15 cellular contexts compared by ENCODE assay signal in genomic region chr4:1900624-1901023, GRCh38. TPM values are rescaled to one million over a fixed set of nuclear protein-coding genes. Genes with fewer than 3 reads are reported as not detected.
A peak's percentile ranks its signal among the peaks of the same experiment; 100 is the strongest.
DNase-seq lines count a peak whose midpoint lies in the region; ATAC-seq and TF ChIP-seq lines count a peak whose summit lies in the region.
"Had no signal": no experiment of that assay in that cellular context is flagged by ENCODE, and none has a peak within 500 bp of the region (broad histone marks: within the 10 kb centered on the region; RNA-seq: fewer than 3 reads in every experiment).

No MANE protein-coding gene starts in this region.

- H3K4me2 ChIP-seq in IMR-90 (ENCODE audit: low read depth, low read length) (no peak overlapping the region), mammary epithelial cell (ENCODE audit: insufficient read depth, low read depth, low read length) (no peak overlapping the region)

- no peak overlapping the region for H2AK5ac ChIP-seq in IMR-90 (ENCODE audit: low read depth, low read length)

- no peaks in the 10 kb centered on the region for H3K9me3 Mint-ChIP-seq in Caco-2 (ENCODE audit: unreplicated experiment)
- H3K9me3 Mint-ChIP-seq in natural killer cell, result no peaks in the 10 kb centered on the region
- H3K9me3 Mint-ChIP-seq: CD4-positive, CD25-positive, alpha-beta regulatory T cell had no signal

- 84% methylated on average over 7 of the region's 16 CpGs; no CpG with 5 or more reads in 1 of the 2 experiments for WGBS in IMR-90 (ENCODE audit: extremely low coverage in 2 of 2, insufficient read length in 1 of 2), 2 experiments
- 97% methylated on average over 15 of the region's 16 CpGs for WGBS in mammary epithelial cell (ENCODE audit: low coverage, missing lambda C conversion rate)

- DNase-seq in Caco-2 (no peak), IMR-90 (no peak), mammary epithelial cell (no peak), sciatic nerve (ENCODE audit: low spot score) (peak; percentile 35), natural killer cell (no peak), islet precursor cell (no peak), SIG-M5 (lab: John Stamatoyannopoulos, UW) (no peak)
- DNase-seq: CD4-positive, CD25-positive, alpha-beta regulatory T cell; DMS79; H7; MV-4-11; NCI-H2029; NCI-H2171 treated with DMSO at 0.1 percent for 48 hours; NCI-H446 treated with DMSO at 0.1 percent for 48 hours; NK-92 treated with Interleukin-12 subunit alpha and Interleukin-12 subunit beta, amount 100 ng/mL, for 24 hours had no signal

- peaks cover 94% of the 10 kb centered on the region for H3K79me2 ChIP-seq in mammary epithelial cell (ENCODE audit: insufficient read depth, low read length)

- no peak overlapping the region for H3K23ac ChIP-seq in IMR-90 (ENCODE audit: low read depth, low read length)

- peaks cover 68% of the 10 kb centered on the region for H4K20me1 ChIP-seq in IMR-90 (ENCODE audit: insufficient read depth, low read length)
- no peaks in the 10 kb centered on the region for H4K20me1 ChIP-seq in mammary epithelial cell (ENCODE audit: insufficient read depth, low read length)

- H2BK120ac ChIP-seq in IMR-90 (ENCODE audit: low read depth, low read length), result no peak overlapping the region

- H3K4me3 Mint-ChIP-seq in Caco-2 (ENCODE audit: unreplicated experiment) (no peak overlapping the region), natural killer cell (no peak overlapping the region)

- H3K27me3 Mint-ChIP-seq in Caco-2 (ENCODE audit: insufficient read depth, unreplicated experiment) (no peaks in the 10 kb centered on the region), natural killer cell (ENCODE audit: low read depth in 2 of 2) (no peaks in the 10 kb centered on the region)
- H3K27me3 Mint-ChIP-seq: CD4-positive, CD25-positive, alpha-beta regulatory T cell had no signal

- peaks cover 66% of the 10 kb centered on the region for H3K36me3 Mint-ChIP-seq in Caco-2 (ENCODE audit: insufficient read depth, unreplicated experiment)
- no peaks in the 10 kb centered on the region for H3K36me3 Mint-ChIP-seq in natural killer cell

- H3K4me3 ChIP-seq in Caco-2 (ENCODE audit: low read depth, low read length) (no peak overlapping the region), IMR-90 (ENCODE audit: insufficient read depth, low read depth, low read length) (no peak overlapping the region), mammary epithelial cell (replicated peaks in 1 of 3; ENCODE audit: insufficient read depth in 1 of 3, low read depth in 2 of 3, low read length in 3 of 3) (no peak overlapping the region)

- peaks cover 3% of the 10 kb centered on the region for H3K9me1 ChIP-seq in IMR-90 (ENCODE audit: insufficient read depth, low read length)

- no peak overlapping the region for H2BK20ac ChIP-seq in IMR-90 (ENCODE audit: low read depth, low read length)

- H2AFZ ChIP-seq in IMR-90 (replicated peaks; ENCODE audit: low read length, poor library complexity), result no peak overlapping the region
- no peak overlapping the region for H2AFZ ChIP-seq in mammary epithelial cell (ENCODE audit: low read depth, low read length)

- TF ChIP-seq RAD21 in IMR-90 (IDR thresholded peaks at IDR 0.05; ENCODE audit: low read length), result no peak

- BruUV-seq in Caco-2 (replicated peaks; lab: Mats Ljungman, UMichigan) (TSS peak; percentile 81), IMR-90 (replicated peaks; lab: Mats Ljungman, UMichigan) (TSS peak; percentile 91), mammary epithelial cell (replicated peaks; lab: Mats Ljungman, UMichigan) (TSS peak; percentile 93)

- H3K4ac ChIP-seq in IMR-90 (ENCODE audit: low read depth, low read length), result no peak overlapping the region

- no peaks in the 10 kb centered on the region for H3K9me3 ChIP-seq in Caco-2
- H3K9me3 ChIP-seq in IMR-90 (ENCODE audit: control insufficient read depth, insufficient read depth, low read length), result no peaks in the 10 kb centered on the region
- H3K9me3 ChIP-seq in mammary epithelial cell (replicated peaks; ENCODE audit: insufficient read depth, low read length), result no peaks in the 10 kb centered on the region

- CTCF ChIA-PET in Caco-2 (lab: Charles Lee), result interaction anchor here (0.6 to 1.8 kb wide), 4 partner anchors 9 to 37 kb away, joined by 3 to 8 read pairs (median 4); no protein-coding TSS in a partner anchor
- CTCF ChIA-PET in IMR-90 (lab: Yijun Ruan, JAX), result no interaction called here
- CTCF ChIA-PET in mammary epithelial cell (lab: Charles Lee; ENCODE audit: low non-redundant PET), result no interaction called here

- no peak overlapping the region for H2BK15ac ChIP-seq in IMR-90 (ENCODE audit: low read depth, low read length)

- no peak for TF ChIP-seq POLR2A in IMR-90 (IDR thresholded peaks at IDR 0.05; ENCODE audit: low read depth, low read length)

- in situ Hi-C loops in IMR-90 (cut with MboI; ENCODE audit: low sequenced_read_pairs) (loop anchor here (5.0 kb wide), 1 partner anchor 158 kb away; no protein-coding TSS in a partner anchor), mammary epithelial cell (cut with MboI; ENCODE audit: low sequenced_read_pairs in 2 of 2) (loop anchor here in 1 of 2 donors (25.0 kb wide), 1 partner anchor 287 kb away; no protein-coding TSS in a partner anchor)

- dilution Hi-C loops in IMR-90 (cut with HindIII; ENCODE audit: low sequenced_read_pairs, unreplicated experiment) (no loop called here), mammary epithelial cell (cut with HindIII; ENCODE audit: low sequenced_read_pairs) (loop anchor here (5.0 kb wide), 2 partner anchors 43 to 47 kb away; partner anchors contain the start of gene LETM1)

- H3K4me1 ChIP-seq in Caco-2 (peaks cover 16% of the 10 kb centered on the region), IMR-90 (ENCODE audit: control insufficient read depth, insufficient read depth, low read length) (peaks cover 2% of the 10 kb centered on the region; the same call in 1 of the 2 replicates), mammary epithelial cell (ENCODE audit: insufficient read depth, low read length) (no peaks in the 10 kb centered on the region)

- no peak overlapping the region for H4K8ac ChIP-seq in IMR-90 (ENCODE audit: low read depth in 2 of 2, low read length in 2 of 2)

- H3K4me1 Mint-ChIP-seq in Caco-2 (ENCODE audit: low read depth, unreplicated experiment), result peaks cover 8% of the 10 kb centered on the region
- peaks cover 6 to 15% of the 10 kb centered on the region in 2 donors for H3K4me1 Mint-ChIP-seq in natural killer cell

- peaks cover 35 to 64% of the 10 kb centered on the region in 2 experiments for H3K79me1 ChIP-seq in IMR-90 (ENCODE audit: low read depth in 1 of 2, low read length in 2 of 2)

- POLR2A ChIA-PET in Caco-2 (lab: Charles Lee) (interaction anchor here (0.6 to 1.3 kb wide), 2 partner anchors 30 to 142 kb away, joined by 5 read pairs; partner anchors contain the start of gene NSD2), IMR-90 (lab: Charles Lee; ENCODE audit: unreplicated experiment) (interaction anchor here (0.6 kb wide), 1 partner anchor 88 kb away, joined by 3 read pairs; no protein-coding TSS in a partner anchor)

- H3K56ac ChIP-seq in IMR-90 (ENCODE audit: extremely low read depth, insufficient read depth, low read length), result no peak overlapping the region; the same call in 1 of the 2 replicates

- intact Hi-C loops in Caco-2 (cut with micrococcal nuclease; ENCODE audit: unreplicated experiment) (no loop called here), IMR-90 (cut with micrococcal nuclease) (no loop called here), mammary epithelial cell (cut with micrococcal nuclease) (no loop called here), sciatic nerve (cut with DNase I) (loop anchor here (5.0 kb wide), 1 partner anchor 153 kb away; no protein-coding TSS in a partner anchor), natural killer cell (cut with micrococcal nuclease) (no loop called here)

- H3K14ac ChIP-seq in IMR-90 (replicated peaks; ENCODE audit: low read depth, low read length), result no peak overlapping the region

- peaks cover 3% of the 10 kb centered on the region for H3K36me3 ChIP-seq in Caco-2 (ENCODE audit: control insufficient read depth, insufficient read depth, low read length)
- peaks cover 13% of the 10 kb centered on the region for H3K36me3 ChIP-seq in IMR-90 (ENCODE audit: control insufficient read depth, insufficient read depth, low read length)
- H3K36me3 ChIP-seq in mammary epithelial cell (ENCODE audit: insufficient read depth, low read length), result peaks cover 16% of the 10 kb centered on the region

- ATAC-seq in IMR-90 (ENCODE audit: low read depth), result no peak
- ATAC-seq in sciatic nerve, result no peak
- ATAC-seq in natural killer cell, result no peak

- no peak overlapping the region for H2BK5ac ChIP-seq in IMR-90 (ENCODE audit: low read depth, low read length, poor library complexity, severe bottlenecking)

- H3K18ac ChIP-seq in IMR-90 (ENCODE audit: low read depth, low read length), result no peak overlapping the region

- no peak overlapping the region for H2AK9ac ChIP-seq in IMR-90 (replicated peaks; ENCODE audit: low read depth, low read length, poor library complexity)

- H3K27ac Mint-ChIP-seq in Caco-2 (ENCODE audit: unreplicated experiment) (no peak overlapping the region), natural killer cell (no peak overlapping the region)
- H3K27ac Mint-ChIP-seq: CD4-positive, CD25-positive, alpha-beta regulatory T cell had no signal

- no peak overlapping the region for H3K27ac ChIP-seq in IMR-90 (ENCODE audit: insufficient read depth, low read length)
- no peak overlapping the region for H3K27ac ChIP-seq in mammary epithelial cell (ENCODE audit: insufficient read depth, low read depth, low read length)

- no peak overlapping the region for H4K5ac ChIP-seq in IMR-90 (ENCODE audit: low read depth, low read length)

- H3K27me3 ChIP-seq in Caco-2 (replicated peaks; ENCODE audit: control insufficient read depth, insufficient read depth, low read length) (no peaks in the 10 kb centered on the region), IMR-90 (ENCODE audit: control insufficient read depth, insufficient read depth, low read length) (no peaks in the 10 kb centered on the region), mammary epithelial cell (ENCODE audit: insufficient read depth, low read length) (no peaks in the 10 kb centered on the region)

- H4K91ac ChIP-seq in IMR-90 (ENCODE audit: insufficient read depth, low read depth, low read length), result no peak overlapping the region

- H3K9ac ChIP-seq in IMR-90 (ENCODE audit: low read depth, low read length) (no peak overlapping the region), mammary epithelial cell (ENCODE audit: insufficient read depth, low read length) (no peak overlapping the region)

- TF ChIP-seq CTCF in Caco-2 (IDR thresholded peaks at IDR 0.05; ENCODE audit: insufficient read depth in 1 of 2, low read depth in 1 of 2, low read length in 1 of 2, severe bottlenecking in 1 of 2, unreplicated experiment in 1 of 2) (no peak), IMR-90 (conservative IDR thresholded peaks at IDR 0.05; ENCODE audit: low read depth, low read length) (no peak), mammary epithelial cell (conservative IDR thresholded peaks at IDR 0.05 in 1 of 2, IDR thresholded peaks at IDR 0.05 in 1 of 2; ENCODE audit: extremely low read depth in 1 of 2, insufficient read depth in 1 of 2, low read depth in 1 of 2, low read length in 2 of 2) (no peak), natural killer cell (IDR thresholded peaks at IDR 0.05) (no peak)

RNA-seq across cellular contexts. Expression of gene NSD2, which starts 29.4 kb away (rescaled TPM):
- 113 and 122 TPM in 2 replicates for total RNA-seq in Caco-2 (2022)
- 62.2 and 68.1 TPM in 2 replicates for total RNA-seq in IMR-90 (2012; rRNA removed)
- polyA plus RNA-seq in IMR-90 (2012; rRNA removed), result 29.4 and 35.9 TPM in 2 replicates
- polyA plus RNA-seq in IMR-90 (2012; cell fraction: cytosol; rRNA removed), result 16.7 and 21.3 TPM in 2 replicates
- polyA plus RNA-seq in IMR-90 (2012; cell fraction: nucleus; rRNA removed; ENCODE audit: low replicate concordance), result 73.1 and 75.4 TPM in 2 replicates
- total RNA-seq in mammary epithelial cell, result 10 to 100 TPM; 23.2 to 68.8 TPM
- 26.2 TPM for polyA plus RNA-seq in mammary epithelial cell
- polyA minus RNA-seq in mammary epithelial cell, result 134 TPM
- 51.4 TPM for total RNA-seq in sciatic nerve
- 10 to 100 TPM; 36.4 to 51.0 (median 48.3) TPM for total RNA-seq in natural killer cell

RNA-seq across cellular contexts. Expression of gene LETM1, which starts 44.7 kb away (rescaled TPM):
- 63.9 and 68.9 TPM in 2 replicates for total RNA-seq in Caco-2 (2022)
- 49.3 and 68.0 TPM in 2 replicates for total RNA-seq in IMR-90 (2012; rRNA removed)
- 25.0 and 28.2 TPM in 2 replicates for polyA plus RNA-seq in IMR-90 (2012; rRNA removed)
- polyA plus RNA-seq in IMR-90 (2012; cell fraction: cytosol; rRNA removed), result 14.8 and 16.4 TPM in 2 replicates
- 60.7 and 127 TPM in 2 replicates for polyA plus RNA-seq in IMR-90 (2012; cell fraction: nucleus; rRNA removed; ENCODE audit: low replicate concordance)
- total RNA-seq in mammary epithelial cell, result 10 to 100 TPM; 71.2 to 79.6 TPM
- 31.8 TPM for polyA plus RNA-seq in mammary epithelial cell
- 71.2 TPM for polyA minus RNA-seq in mammary epithelial cell
- 37.9 TPM for total RNA-seq in sciatic nerve
- 10 to 100 TPM; 40.4 to 56.5 (median 55.7) TPM for total RNA-seq in natural killer cell
